In genomic region chr1:33000427-33001026, GRCh38 we compare ENCODE assay signal across 28 cellular contexts. TPM values are rescaled to one million over a fixed set of nuclear protein-coding genes. Genes with fewer than 3 reads are reported as not detected.
DNase-seq lines count a peak whose midpoint lies in the region; ATAC-seq and TF ChIP-seq lines count a peak whose summit lies in the region.
"Had no signal": no experiment of that assay in that cellular context is flagged by ENCODE, and none has a peak within 500 bp of the region (broad histone marks: within the 10 kb centered on the region; RNA-seq: fewer than 3 reads in every experiment).

No MANE protein-coding gene starts in this region.

- H3K23ac ChIP-seq in H9 (ENCODE audit: insufficient read length, low read depth, low read length) = no peak overlapping the region

- CTCF ChIA-PET in activated CD4-positive, alpha-beta T cell treated with anti-CD3 and anti-CD28 coated beads, Interleukin-2, amount 10 ng/mL, durations not matched to agents 7 days and 5 days (lab: Charles Lee) = interaction anchor here (0.6 to 1.7 kb wide), 4 partner anchors 8 to 57 kb away, joined by 3 to 9 read pairs (median 4); no protein-coding TSS in a partner anchor

- no peaks in the 10 kb centered on the region for H3K9me3 ChIP-seq in liver (ENCODE audit: control insufficient read depth in 4 of 4, low read length in 3 of 4)
- H3K9me3 ChIP-seq in H9 (ENCODE audit: control insufficient read depth, low read depth, low read length) = no peaks in the 10 kb centered on the region
- H3K9me3 ChIP-seq: A549, ascending aorta, SJCRH30, spleen, tibial artery had no signal

- H2BK5ac ChIP-seq in H9 (ENCODE audit: insufficient read length, low read length) = no peak overlapping the region

- no peak overlapping the region for H3K4me3 ChIP-seq in liver (ENCODE audit: low read depth in 1 of 3, low read length in 3 of 3)
- H3K4me3 ChIP-seq: A549, ascending aorta, dorsolateral prefrontal cortex, PC-9, SJCRH30, spleen, tibial artery had no signal

- TF ChIP-seq RAD21 in liver (IDR thresholded peaks at IDR 0.05) = no peak

- H3K56ac ChIP-seq in H9 (ENCODE audit: insufficient read length, low read depth, low read length) = no peak overlapping the region

- no peaks in the 10 kb centered on the region for H3K79me2 ChIP-seq in H9 (ENCODE audit: insufficient read depth, low read length)

- WGBS in liver = 66% methylated on average over 4 of the region's 4 CpGs
- no CpG with 5 or more reads among the region's 4 CpGs for WGBS in H9 (ENCODE audit: extremely low coverage, insufficient read length, low lambda C conversion rate)

- no peak overlapping the region for H2BK12ac ChIP-seq in H9 (ENCODE audit: insufficient read length, low read depth, low read length)

- H3K23me2 ChIP-seq in H9 (ENCODE audit: insufficient read length, low read depth, low read length, poor library complexity, severe bottlenecking) = no peaks in the 10 kb centered on the region

- H3K4ac ChIP-seq in H9 (ENCODE audit: low read depth, low read length) = no peak overlapping the region

- no peak overlapping the region for H2BK120ac ChIP-seq in H9 (ENCODE audit: low read depth, low read length, poor library complexity, severe bottlenecking)

- H3K4me2 ChIP-seq in H9 (ENCODE audit: insufficient read depth, insufficient read length, low read length) = no peak overlapping the region
- H3K4me2 ChIP-seq: A549, PC-9 had no signal

- intact Hi-C loops in activated T-helper 1 cell treated with anti-CD3 and anti-CD28 coated beads, Interleukin-12 subunit alpha, Interleukin-12 subunit beta, Interleukin-2, Interleukin-4 antibody, amounts not matched to agents 30 ng/mL and 10 ng/mL and 1 ng/mL, durations not matched to agents 14 hours and 24 hours and 36 hours (cut with micrococcal nuclease) = no loop called here

- H3K14ac ChIP-seq in H9 (ENCODE audit: insufficient read depth, low read length) = no peak overlapping the region

- no peaks in the 10 kb centered on the region for H3K27me3 ChIP-seq in liver (ENCODE audit: control insufficient read depth in 4 of 4, insufficient read depth in 4 of 4, low read length in 3 of 4)
- no peaks in the 10 kb centered on the region for H3K27me3 ChIP-seq in H9 (ENCODE audit: insufficient read depth, low read length)
- H3K27me3 ChIP-seq: ascending aorta, dorsolateral prefrontal cortex, SJCRH30, spleen, tibial artery had no signal

- H3K4me1 Mint-ChIP-seq in activated CD4-positive, alpha-beta T cell treated with anti-CD3 and anti-CD28 coated beads, Interleukin-2, amount 10 ng/mL, durations not matched to agents 7 days and 5 days = peaks cover 13% of the 10 kb centered on the region
- peaks cover 67% of the 10 kb centered on the region for H3K4me1 Mint-ChIP-seq in activated T-helper 1 cell treated with anti-CD3 and anti-CD28 coated beads, Interleukin-12 subunit alpha, Interleukin-12 subunit beta, Interleukin-2, Interleukin-4 antibody, amounts not matched to agents 30 ng/mL and 10 ng/mL and 1 ng/mL, durations not matched to agents 14 hours and 24 hours and 36 hours (ENCODE audit: low read depth)
- H3K4me1 Mint-ChIP-seq in stimulated activated effector memory CD8-positive, alpha-beta T cell treated with anti-CD3 and anti-CD28 coated beads, Interleukin-12 subunit alpha, Interleukin-12 subunit beta, amount 100 ng/mL, for 72 hours = peaks cover 53% of the 10 kb centered on the region
- H3K4me1 Mint-ChIP-seq in T-helper 2 cell treated with Interferon-gamma antibody and Interleukin-4, amounts not matched to agents 5 μg/mL and 100 μg/mL, for 36 hours (ENCODE audit: low read depth) = peaks cover 26% of the 10 kb centered on the region
- H3K4me1 Mint-ChIP-seq in H9 = peaks cover 18 to 23% of the 10 kb centered on the region in 2 experiments

- no peak overlapping the region for H3K18ac ChIP-seq in H9 (ENCODE audit: insufficient read length, low read depth, low read length)

- no peak overlapping the region for H3K9ac ChIP-seq in liver (ENCODE audit: low read depth in 1 of 2, low read length in 2 of 2)
- H3K9ac ChIP-seq in H9 (ENCODE audit: extremely low read depth, insufficient read length, low read length) = no peak overlapping the region

- no peaks in the 10 kb centered on the region for H3K79me1 ChIP-seq in H9 (ENCODE audit: insufficient read depth, low read depth, low read length, poor library complexity, severe bottlenecking)

- no peak overlapping the region for H4K91ac ChIP-seq in H9 (ENCODE audit: insufficient read length, low read depth, low read length)

- ATAC-seq in stimulated activated effector memory CD8-positive, alpha-beta T cell treated with anti-CD3 and anti-CD28 coated beads, Interleukin-12 subunit alpha, Interleukin-12 subunit beta, amount 100 ng/mL, for 72 hours = no peak
- ATAC-seq: T-cell had no signal

- H2AK5ac ChIP-seq in H9 (ENCODE audit: insufficient read length, low read length) = no peak overlapping the region

- H3K9me3 Mint-ChIP-seq in activated CD4-positive, alpha-beta T cell treated with anti-CD3 and anti-CD28 coated beads, Interleukin-2, amount 10 ng/mL, durations not matched to agents 7 days and 5 days = no peaks in the 10 kb centered on the region
- H3K9me3 Mint-ChIP-seq in activated T-helper 1 cell treated with anti-CD3 and anti-CD28 coated beads, Interleukin-12 subunit alpha, Interleukin-12 subunit beta, Interleukin-2, Interleukin-4 antibody, amounts not matched to agents 30 ng/mL and 10 ng/mL and 1 ng/mL, durations not matched to agents 14 hours and 24 hours and 36 hours = no peaks in the 10 kb centered on the region
- H3K9me3 Mint-ChIP-seq in stimulated activated effector memory CD8-positive, alpha-beta T cell treated with anti-CD3 and anti-CD28 coated beads, Interleukin-12 subunit alpha, Interleukin-12 subunit beta, amount 100 ng/mL, for 72 hours = no peaks in the 10 kb centered on the region
- no peaks in the 10 kb centered on the region for H3K9me3 Mint-ChIP-seq in T-helper 2 cell treated with Interferon-gamma antibody and Interleukin-4, amounts not matched to agents 5 μg/mL and 100 μg/mL, for 36 hours
- no peaks in the 10 kb centered on the region for H3K9me3 Mint-ChIP-seq in H9
- H3K9me3 Mint-ChIP-seq: activated CD4-positive, alpha-beta memory T cell treated with anti-CD3 and anti-CD28 coated beads for 36 hours; stimulated activated naive CD8-positive, alpha-beta T cell treated with anti-CD3 and anti-CD28 coated beads, Interleukin-15, Interleukin-2, amounts not matched to agents 100 ng/mL and 50 ng/mL, for 24 hours; T-cell had no signal

- peaks cover 3% of the 10 kb centered on the region for H3K36me3 Mint-ChIP-seq in activated CD4-positive, alpha-beta T cell treated with anti-CD3 and anti-CD28 coated beads, Interleukin-2, amount 10 ng/mL, durations not matched to agents 7 days and 5 days (ENCODE audit: low read depth)
- H3K36me3 Mint-ChIP-seq in activated T-helper 1 cell treated with anti-CD3 and anti-CD28 coated beads, Interleukin-12 subunit alpha, Interleukin-12 subunit beta, Interleukin-2, Interleukin-4 antibody, amounts not matched to agents 30 ng/mL and 10 ng/mL and 1 ng/mL, durations not matched to agents 14 hours and 24 hours and 36 hours (ENCODE audit: low read depth) = peaks cover 42% of the 10 kb centered on the region
- H3K36me3 Mint-ChIP-seq in stimulated activated effector memory CD8-positive, alpha-beta T cell treated with anti-CD3 and anti-CD28 coated beads, Interleukin-12 subunit alpha, Interleukin-12 subunit beta, amount 100 ng/mL, for 72 hours = peaks cover 27% of the 10 kb centered on the region
- peaks cover 14% of the 10 kb centered on the region for H3K36me3 Mint-ChIP-seq in T-helper 2 cell treated with Interferon-gamma antibody and Interleukin-4, amounts not matched to agents 5 μg/mL and 100 μg/mL, for 36 hours (ENCODE audit: low read depth)
- no peaks in the 10 kb centered on the region for H3K36me3 Mint-ChIP-seq in H9 (ENCODE audit: insufficient read depth in 1 of 3, low read depth in 3 of 3)
- H3K36me3 Mint-ChIP-seq: T-cell had no signal

- H3K4me3 Mint-ChIP-seq in activated CD4-positive, alpha-beta T cell treated with anti-CD3 and anti-CD28 coated beads, Interleukin-2, amount 10 ng/mL, durations not matched to agents 7 days and 5 days = no peak overlapping the region
- H3K4me3 Mint-ChIP-seq in activated T-helper 1 cell treated with anti-CD3 and anti-CD28 coated beads, Interleukin-12 subunit alpha, Interleukin-12 subunit beta, Interleukin-2, Interleukin-4 antibody, amounts not matched to agents 30 ng/mL and 10 ng/mL and 1 ng/mL, durations not matched to agents 14 hours and 24 hours and 36 hours = no peak overlapping the region
- H3K4me3 Mint-ChIP-seq in stimulated activated effector memory CD8-positive, alpha-beta T cell treated with anti-CD3 and anti-CD28 coated beads, Interleukin-12 subunit alpha, Interleukin-12 subunit beta, amount 100 ng/mL, for 72 hours = no peak overlapping the region
- no peak overlapping the region for H3K4me3 Mint-ChIP-seq in T-helper 2 cell treated with Interferon-gamma antibody and Interleukin-4, amounts not matched to agents 5 μg/mL and 100 μg/mL, for 36 hours
- no peak overlapping the region for H3K4me3 Mint-ChIP-seq in H9
- H3K4me3 Mint-ChIP-seq: activated CD4-positive, alpha-beta memory T cell treated with anti-CD3 and anti-CD28 coated beads for 36 hours; B cell; stimulated activated naive CD8-positive, alpha-beta T cell treated with anti-CD3 and anti-CD28 coated beads, Interleukin-15, Interleukin-2, amounts not matched to agents 100 ng/mL and 50 ng/mL, for 24 hours; T-cell had no signal

- DNase-seq in activated CD4-positive, alpha-beta T cell treated with anti-CD3 and anti-CD28 coated beads, Interleukin-2, amount 10 ng/mL, durations not matched to agents 7 days and 5 days = no peak
- DNase-seq in activated CD4-positive, alpha-beta T cell treated with anti-CD3 and anti-CD28 coated beads, Interleukin-2, amount 50 U/mL, for 1 hour = no peak
- no peak for DNase-seq in activated T-helper 1 cell treated with anti-CD3 and anti-CD28 coated beads, Interleukin-12 subunit alpha, Interleukin-12 subunit beta, Interleukin-2, Interleukin-4 antibody, amounts not matched to agents 30 ng/mL and 10 ng/mL and 1 ng/mL, durations not matched to agents 14 hours and 24 hours and 36 hours (ENCODE audit: low spot score)
- DNase-seq in stimulated activated effector memory CD8-positive, alpha-beta T cell treated with anti-CD3 and anti-CD28 coated beads, Interleukin-12 subunit alpha, Interleukin-12 subunit beta, amount 100 ng/mL, for 72 hours (ENCODE audit: low spot score in 2 of 2) = no peak
- DNase-seq in T-helper 2 cell treated with Interferon-gamma antibody and Interleukin-4, amounts not matched to agents 5 μg/mL and 100 μg/mL, for 36 hours (ENCODE audit: low spot score) = no peak
- DNase-seq in middle frontal gyrus (ENCODE audit: extremely low spot score, low spot score) = no peak
- DNase-seq in H9 = no peak
- DNase-seq: activated CD4-positive, alpha-beta memory T cell treated with anti-CD3 and anti-CD28 coated beads for 36 hours; activated naive CD4-positive, alpha-beta T cell treated with Interleukin-2 at 50 U/mL for 16 hours; central memory CD4-positive, alpha-beta T cell; dorsolateral prefrontal cortex; EL; foreskin fibroblast; GOT3; NCI-H2081; nucleus accumbens; PC-9; retina; SJCRH30; spleen; stimulated activated CD4-positive, alpha-beta T cell treated with anti-CD3 and anti-CD28 coated beads, Interleukin-4, amount 100 ng/mL, for 4 hours; T-cell had no signal

- H3K4me1 ChIP-seq in liver (ENCODE audit: control insufficient read depth in 4 of 4, insufficient read depth in 4 of 4, low read length in 3 of 4) (peaks cover 13 to 36% (median 17%) of the 10 kb centered on the region in 4 donors), H9 (ENCODE audit: insufficient read depth, low read length) (no peaks in the 10 kb centered on the region)
- H3K4me1 ChIP-seq: SJCRH30 had no signal

- H4K5ac ChIP-seq in H9 (ENCODE audit: insufficient read length, low read depth, low read length) = no peak overlapping the region

- no peak overlapping the region for H2AFZ ChIP-seq in H9 (ENCODE audit: low read length)
- H2AFZ ChIP-seq: PC-9 had no signal

- H3K27me3 Mint-ChIP-seq in activated CD4-positive, alpha-beta T cell treated with anti-CD3 and anti-CD28 coated beads, Interleukin-2, amount 10 ng/mL, durations not matched to agents 7 days and 5 days = no peaks in the 10 kb centered on the region
- no peaks in the 10 kb centered on the region for H3K27me3 Mint-ChIP-seq in activated T-helper 1 cell treated with anti-CD3 and anti-CD28 coated beads, Interleukin-12 subunit alpha, Interleukin-12 subunit beta, Interleukin-2, Interleukin-4 antibody, amounts not matched to agents 30 ng/mL and 10 ng/mL and 1 ng/mL, durations not matched to agents 14 hours and 24 hours and 36 hours (ENCODE audit: insufficient read depth)
- H3K27me3 Mint-ChIP-seq in T-helper 2 cell treated with Interferon-gamma antibody and Interleukin-4, amounts not matched to agents 5 μg/mL and 100 μg/mL, for 36 hours (ENCODE audit: low read depth) = no peaks in the 10 kb centered on the region
- H3K27me3 Mint-ChIP-seq in H9 (ENCODE audit: low read depth) = no peaks in the 10 kb centered on the region; the same call in 1 of the 2 replicates
- H3K27me3 Mint-ChIP-seq: activated CD4-positive, alpha-beta memory T cell treated with anti-CD3 and anti-CD28 coated beads for 36 hours; B cell; stimulated activated naive CD8-positive, alpha-beta T cell treated with anti-CD3 and anti-CD28 coated beads, Interleukin-15, Interleukin-2, amounts not matched to agents 100 ng/mL and 50 ng/mL, for 24 hours; T-cell had no signal

- no peak overlapping the region for H3T11ph ChIP-seq in H9 (ENCODE audit: low read length)

- no peak overlapping the region for H2BK15ac ChIP-seq in H9 (ENCODE audit: low read depth, low read length)

- no peak overlapping the region for H2BK20ac ChIP-seq in H9 (ENCODE audit: low read depth, low read length, poor library complexity, severe bottlenecking)

- POLR2A ChIA-PET in activated CD4-positive, alpha-beta T cell treated with anti-CD3 and anti-CD28 coated beads, Interleukin-2, amount 10 ng/mL, durations not matched to agents 7 days and 5 days (lab: Charles Lee) = no interaction called here

- H3K27ac ChIP-seq in liver (ENCODE audit: low read depth in 1 of 2, low read length in 2 of 2) (no peak overlapping the region), H9 (ENCODE audit: insufficient read length, low read depth, low read length) (no peak overlapping the region)
- H3K27ac ChIP-seq: A549, ascending aorta, dorsolateral prefrontal cortex, PC-9, SJCRH30, spleen, tibial artery had no signal

- H4K8ac ChIP-seq in H9 (replicated peaks; ENCODE audit: insufficient read length, low read depth, low read length) = no peak overlapping the region

- TF ChIP-seq CTCF in liver (IDR thresholded peaks at IDR 0.05; ENCODE audit: low read depth, low read length, missing input control) = no peak
- TF ChIP-seq CTCF in H9 (conservative IDR thresholded peaks at IDR 0.05) = no peak

- H3K36me3 ChIP-seq in liver (ENCODE audit: control insufficient read depth in 4 of 4, insufficient read depth in 3 of 4, low read depth in 1 of 4, low read length in 3 of 4) = no peaks in the 10 kb centered on the region
- H3K36me3 ChIP-seq: ascending aorta, SJCRH30, spleen, tibial artery had no signal

- H4K20me1 ChIP-seq in H9 (ENCODE audit: control insufficient read depth, insufficient read depth, insufficient read length) = no peaks in the 10 kb centered on the region

- H3K27ac Mint-ChIP-seq in activated CD4-positive, alpha-beta T cell treated with anti-CD3 and anti-CD28 coated beads, Interleukin-2, amount 10 ng/mL, durations not matched to agents 7 days and 5 days = peak overlapping the region; percentile 3
- H3K27ac Mint-ChIP-seq in activated T-helper 1 cell treated with anti-CD3 and anti-CD28 coated beads, Interleukin-12 subunit alpha, Interleukin-12 subunit beta, Interleukin-2, Interleukin-4 antibody, amounts not matched to agents 30 ng/mL and 10 ng/mL and 1 ng/mL, durations not matched to agents 14 hours and 24 hours and 36 hours = peak overlapping the region; percentile 46
- H3K27ac Mint-ChIP-seq in stimulated activated effector memory CD8-positive, alpha-beta T cell treated with anti-CD3 and anti-CD28 coated beads, Interleukin-12 subunit alpha, Interleukin-12 subunit beta, amount 100 ng/mL, for 72 hours = peak overlapping the region; percentile 41
- H3K27ac Mint-ChIP-seq in T-helper 2 cell treated with Interferon-gamma antibody and Interleukin-4, amounts not matched to agents 5 μg/mL and 100 μg/mL, for 36 hours = no peak overlapping the region
- H3K27ac Mint-ChIP-seq in H9 = peak overlapping the region in 1 of 3 experiments; percentile 9; a peak in 1 of 7 replicates
- H3K27ac Mint-ChIP-seq: activated CD4-positive, alpha-beta memory T cell treated with anti-CD3 and anti-CD28 coated beads for 36 hours; B cell; stimulated activated naive CD8-positive, alpha-beta T cell treated with anti-CD3 and anti-CD28 coated beads, Interleukin-15, Interleukin-2, amounts not matched to agents 100 ng/mL and 50 ng/mL, for 24 hours; T-cell had no signal

RNA-seq across cellular contexts. Expression of gene RNF19B, which starts 35.9 kb away (rescaled TPM):
- 10 to 100 TPM; 18.4 to 20.1 TPM for total RNA-seq in activated CD4-positive, alpha-beta T cell treated with anti-CD3 and anti-CD28 coated beads, Interleukin-2, amount 10 ng/mL, durations not matched to agents 7 days and 5 days
- 52.1 and 56.5 TPM in 2 replicates for total RNA-seq in activated T-helper 1 cell treated with anti-CD3 and anti-CD28 coated beads, Interleukin-12 subunit alpha, Interleukin-12 subunit beta, Interleukin-2, Interleukin-4 antibody, amounts not matched to agents 30 ng/mL and 10 ng/mL and 1 ng/mL, durations not matched to agents 14 hours and 24 hours and 36 hours
- total RNA-seq in liver = 1 to 10 TPM; 5.6 to 8.3 TPM
- polyA plus RNA-seq in liver = 1 to 10 TPM; 2.2 to 4.4 TPM
- 15.0 and 15.6 TPM in 2 replicates for total RNA-seq in H9 (2021)

RNA-seq across cellular contexts. Expression of gene AK2, which starts 36.2 kb away (rescaled TPM):
- 100 to 1,000 TPM; 181 to 193 TPM for total RNA-seq in activated CD4-positive, alpha-beta T cell treated with anti-CD3 and anti-CD28 coated beads, Interleukin-2, amount 10 ng/mL, durations not matched to agents 7 days and 5 days
- 387 and 400 TPM in 2 replicates for total RNA-seq in activated T-helper 1 cell treated with anti-CD3 and anti-CD28 coated beads, Interleukin-12 subunit alpha, Interleukin-12 subunit beta, Interleukin-2, Interleukin-4 antibody, amounts not matched to agents 30 ng/mL and 10 ng/mL and 1 ng/mL, durations not matched to agents 14 hours and 24 hours and 36 hours
- total RNA-seq in liver (100 to 1,000 TPM in 1 of 2 donors, 10 to 100 TPM in 1; 34.2 to 181 TPM), H9 (2021) (144 and 159 TPM in 2 replicates)
- polyA plus RNA-seq in liver = 100 to 1,000 TPM; 101 to 128 TPM
